ENCODE assay signal across 8 cellular contexts in genomic region chr10:132458595-132459251, GRCh38.
DNase-seq lines count a peak whose midpoint lies in the region; TF ChIP-seq lines count a peak whose summit lies in the region.

No MANE protein-coding gene starts in this region.

- no peaks in the 10 kb centered on the region for H3K9me3 Mint-ChIP-seq in osteocyte (ENCODE audit: unreplicated experiment)

- peaks cover 3% of the 10 kb centered on the region for H3K27me3 Mint-ChIP-seq in osteocyte (ENCODE audit: unreplicated experiment)

- no peak overlapping the region for H3K27ac Mint-ChIP-seq in osteocyte (ENCODE audit: unreplicated experiment)

- H3K4me3 ChIP-seq in fibroblast of pulmonary artery (replicated peaks; ENCODE audit: low read depth, low read length), result no peak overlapping the region

- peaks cover 2% of the 10 kb centered on the region for H3K4me1 Mint-ChIP-seq in osteocyte (ENCODE audit: unreplicated experiment)

- DNase-seq in AG08396 (ENCODE audit: low spot score) (peak; percentile 88), GM19240 (ENCODE audit: insufficient read length, low spot score) (peak; percentile 62), NCI-H69 (lab: John Stamatoyannopoulos, UW) (peak; percentile 31), fibroblast of pulmonary artery (ENCODE audit: low read depth) (peak; percentile 25), osteocyte (ENCODE audit: extremely low spot score, unreplicated experiment) (no peak), NCI-H446 treated with DMSO at 0.1 percent for 48 hours (lab: John Stamatoyannopoulos, UW) (no peak), cerebellar nuclear complex (lab: John Stamatoyannopoulos, UW) (no peak)
- DNase-seq in activated T-cell treated with anti-CD3 and anti-CD28 coated beads, Interleukin-2, amount 50 U/mL, for 48 hours, result peak; percentile 78 to 83

- no peak overlapping the region for H3K4me3 Mint-ChIP-seq in osteocyte (ENCODE audit: unreplicated experiment)

- H3K36me3 Mint-ChIP-seq in osteocyte (ENCODE audit: unreplicated experiment), result no peaks in the 10 kb centered on the region

- TF ChIP-seq CTCF in fibroblast of pulmonary artery (IDR thresholded peaks at IDR 0.05; ENCODE audit: low read length, missing control alignments), result peak; percentile 53
- TF ChIP-seq CTCF in osteocyte (IDR thresholded peaks at IDR 0.05), result peak; percentile 97

Comparison
In these comparisons a context has a peak if more than half of its experiments do, and no peak if none do; other contexts are left out.
1. DNase-seq: peak in AG08396 (single experiment), GM19240 (single experiment), NCI-H69 (single experiment), activated T-cell treated with anti-CD3 and anti-CD28 coated beads, Interleukin-2, amount 50 U/mL, for 48 hours (2 of 2) and fibroblast of pulmonary artery (single experiment); none in osteocyte (single experiment), NCI-H446 treated with DMSO at 0.1 percent for 48 hours (single experiment) and cerebellar nuclear complex (0 of 2).